In genomic region chr13:97223711-97224461, GRCh38 we compare ENCODE assay signal across 8 cellular contexts. TPM values are rescaled to one million over a fixed set of nuclear protein-coding genes. Genes with fewer than 3 reads are reported as not detected.
DNase-seq lines count a peak whose midpoint lies in the region; ATAC-seq and TF ChIP-seq lines count a peak whose summit lies in the region.

No MANE protein-coding gene starts in this region.

- H3K4me1 Mint-ChIP-seq in CD14-positive monocyte (peaks cover 55% of the 10 kb centered on the region), nephron progenitor cell (peaks cover 52% of the 10 kb centered on the region)
- peaks cover 54% of the 10 kb centered on the region for H3K4me1 Mint-ChIP-seq in activated T-cell treated with anti-CD3 and anti-CD28 coated beads, Interleukin-2, amount 50 U/mL, for 24 hours (ENCODE audit: low read depth)

- TF ChIP-seq CTCF in CD14-positive monocyte (IDR thresholded peaks at IDR 0.05): no peak
- no peak for TF ChIP-seq CTCF in fibroblast of the aortic adventitia (IDR thresholded peaks at IDR 0.05; ENCODE audit: insufficient read depth, low read length)
- TF ChIP-seq CTCF in nephron progenitor cell (IDR thresholded peaks at IDR 0.05): no peak

- H3K27ac Mint-ChIP-seq in CD14-positive monocyte: peak overlapping the region; percentile 91 to 97 (median 96)
- H3K27ac Mint-ChIP-seq in activated T-cell treated with anti-CD3 and anti-CD28 coated beads, Interleukin-2, amount 50 U/mL, for 24 hours: peak overlapping the region; percentile 86
- peak overlapping the region; percentile 97 for H3K27ac Mint-ChIP-seq in nephron progenitor cell

- peak; percentile 26 for ATAC-seq in GM21529 (IDR thresholded peaks at IDR 0.05; ENCODE audit: unreplicated experiment)
- ATAC-seq in HG03196 (IDR thresholded peaks at IDR 0.05; ENCODE audit: unreplicated experiment): no peak
- no peak for ATAC-seq in GM18519 (IDR thresholded peaks at IDR 0.05; ENCODE audit: low FRiP score, unreplicated experiment)

- H3K4me3 ChIP-seq in fibroblast of the aortic adventitia (ENCODE audit: low read depth, low read length): peak overlapping the region; percentile 91

- H3K27me3 Mint-ChIP-seq in CD14-positive monocyte (ENCODE audit: low read depth in 3 of 3) (peaks cover 0 to 2% (median 0%) of the 10 kb centered on the region in 3 donors), nephron progenitor cell (ENCODE audit: low read depth, poor library complexity) (no peaks in the 10 kb centered on the region)
- H3K27me3 Mint-ChIP-seq in activated T-cell treated with anti-CD3 and anti-CD28 coated beads, Interleukin-2, amount 50 U/mL, for 24 hours: no peaks in the 10 kb centered on the region

- H3K36me3 Mint-ChIP-seq in CD14-positive monocyte (peaks cover 0 to 7% of the 10 kb centered on the region in 2 donors), nephron progenitor cell (ENCODE audit: low read depth) (peaks cover 10% of the 10 kb centered on the region)
- H3K36me3 Mint-ChIP-seq in activated T-cell treated with anti-CD3 and anti-CD28 coated beads, Interleukin-2, amount 50 U/mL, for 24 hours (ENCODE audit: low read depth): peaks cover 15% of the 10 kb centered on the region

- peak overlapping the region; percentile 76 to 97 for H3K4me3 Mint-ChIP-seq in CD14-positive monocyte
- peak overlapping the region; percentile 83 for H3K4me3 Mint-ChIP-seq in activated T-cell treated with anti-CD3 and anti-CD28 coated beads, Interleukin-2, amount 50 U/mL, for 24 hours
- peak overlapping the region; percentile 92 for H3K4me3 Mint-ChIP-seq in nephron progenitor cell

- DNase-seq in CD14-positive monocyte (ENCODE audit: low spot score) (peak; percentile 72), NCI-H2171 (lab: John Stamatoyannopoulos, UW) (peak; percentile 87), fibroblast of the aortic adventitia (ENCODE audit: low read depth) (peak; percentile 97), nephron progenitor cell (peak; percentile 33)
- peak; percentile 42 for DNase-seq in activated T-cell treated with anti-CD3 and anti-CD28 coated beads, Interleukin-2, amount 50 U/mL, for 24 hours

- intact Hi-C loops in CD14-positive monocyte (cut with micrococcal nuclease): loop anchor here (10.0 kb wide), 1 partner anchor 211 kb away; the partner anchor contains the start of gene RAP2A (in 2 of the 2)

- H3K9me3 Mint-ChIP-seq in CD14-positive monocyte: no peaks in the 10 kb centered on the region
- no peaks in the 10 kb centered on the region for H3K9me3 Mint-ChIP-seq in activated T-cell treated with anti-CD3 and anti-CD28 coated beads, Interleukin-2, amount 50 U/mL, for 24 hours
- no peaks in the 10 kb centered on the region for H3K9me3 Mint-ChIP-seq in nephron progenitor cell

RNA-seq across cellular contexts. Expression of gene MBNL2, which starts 1.8 kb away (rescaled TPM):
- polyA plus RNA-seq in CD14-positive monocyte: 10 to 100 TPM; 13.4 to 15.5 TPM
- total RNA-seq in fibroblast of the aortic adventitia (ENCODE audit: low replicate concordance): 44.3 and 120 TPM in 2 replicates

Comparison
In these comparisons a context has a peak if more than half of its experiments do, and no peak if none do; other contexts are left out.
1. DNase-seq: peak in every context shown above with its lines; median percentile 97 in fibroblast of the aortic adventitia; 87 in NCI-H2171; 72 in CD14-positive monocyte; 42 in activated T-cell treated with anti-CD3 and anti-CD28 coated beads, Interleukin-2, amount 50 U/mL, for 24 hours; 33 in nephron progenitor cell.